15 cellular contexts compared by ENCODE assay signal in genomic region chr5:170353011-170353890, GRCh38. TPM values are rescaled to one million over a fixed set of nuclear protein-coding genes. Genes with fewer than 3 reads are reported as not detected.
DNase-seq lines count a peak whose midpoint lies in the region; ATAC-seq and TF ChIP-seq lines count a peak whose summit lies in the region.
"Had no signal": no experiment of that assay in that cellular context is flagged by ENCODE, and none has a peak within 500 bp of the region (broad histone marks: within the 10 kb centered on the region; RNA-seq: fewer than 3 reads in every experiment).

No MANE protein-coding gene starts in this region.

- TF ChIP-seq CTCF in VCaP (conservative IDR thresholded peaks at IDR 0.05) (no peak), testis (IDR thresholded peaks at IDR 0.05) (no peak)

- H3K27me3 ChIP-seq in testis = no peaks in the 10 kb centered on the region

- DNase-seq in DMS 273 (lab: John Stamatoyannopoulos, UW; ENCODE audit: unreplicated experiment) (peak; percentile 38), DMS 273 treated with DMSO at 0.1 percent for 48 hours (lab: John Stamatoyannopoulos, UW) (no peak), left kidney (ENCODE audit: low read depth, low spot score) (peak; percentile 57), testis (peak; percentile 62), T-helper 1 cell (no peak), ecto neural progenitor cell (ENCODE audit: low spot score) (no peak)
- DNase-seq: GOT3; NCI-H1436 treated with DMSO at 0.1 percent for 48 hours; NK-92 treated with Interleukin-12 subunit alpha and Interleukin-12 subunit beta, amount 100 ng/mL, for 24 hours; stimulated activated naive CD8-positive, alpha-beta T cell treated with anti-CD3 and anti-CD28 coated beads, Interleukin-15, amount 100 ng/mL, for 72 hours had no signal

- ATAC-seq in GM21825 (IDR thresholded peaks at IDR 0.05; ENCODE audit: unreplicated experiment) = no peak
- ATAC-seq: stimulated activated naive CD8-positive, alpha-beta T cell treated with anti-CD3 and anti-CD28 coated beads, Interleukin-15, amount 100 ng/mL, for 72 hours had no signal

- peak overlapping the region; percentile 38 to 46 for H3K4me3 ChIP-seq in testis
- H3K4me3 ChIP-seq: psoas muscle had no signal

- TF ChIP-seq POLR2A in testis (IDR thresholded peaks at IDR 0.05) = no peak

- no peaks in the 10 kb centered on the region for H3K36me3 ChIP-seq in testis (ENCODE audit: low read depth, missing control alignments)

- WGBS in testis, 2 donors = 25 to 41% methylated on average over 17 to 21 of the region's 21 CpGs

- H3K9me3 ChIP-seq in testis = no peaks in the 10 kb centered on the region
- H3K9me3 ChIP-seq: psoas muscle had no signal

- peaks cover 46% of the 10 kb centered on the region for H3K4me1 ChIP-seq in testis
- H3K4me1 ChIP-seq: psoas muscle had no signal

- intact Hi-C loops in testis (cut with DNase I; ENCODE audit: low total_unique reads) = loop anchor here (10.0 kb wide), 1 partner anchor 88 kb away; no protein-coding TSS in a partner anchor

- H3K27ac ChIP-seq in VCaP (peak overlapping the region; percentile 13; the same call in 1 of the 2 replicates), testis (peak overlapping the region; percentile 72 to 81)
- H3K27ac ChIP-seq: 22Rv1, psoas muscle had no signal

RNA-seq across cellular contexts. Expression of gene KCNMB1, which starts 35.9 kb away (rescaled TPM):
- total RNA-seq in testis = 1 to 10 TPM; 2.5 to 3.1 TPM
- 4.6 TPM for polyA plus RNA-seq in testis (ENCODE audit: insufficient read depth, low read depth, low replicate concordance)
- total RNA-seq: activated CD8-positive, alpha-beta memory T cell treated with anti-CD3 and anti-CD28 coated beads for 36 hours had no signal

RNA-seq across cellular contexts. Expression of gene LCP2, which starts 55.7 kb away (rescaled TPM):
- 10 to 100 TPM in 1 of 2 donors, 1 to 10 TPM in 1; 8.6 to 11.5 TPM for total RNA-seq in testis
- 14.2 TPM for polyA plus RNA-seq in testis (ENCODE audit: insufficient read depth, low read depth, low replicate concordance)

Comparison
In these comparisons a context has a peak if more than half of its experiments do, and no peak if none do; other contexts are left out.
1. DNase-seq: peak in DMS 273 (single experiment), left kidney (single experiment) and testis (single experiment); none in DMS 273 treated with DMSO at 0.1 percent for 48 hours (single experiment), T-helper 1 cell (0 of 5) and ecto neural progenitor cell (single experiment).